ENCODE assay signal across 33 cellular contexts in genomic region chr1:200787896-200788387, GRCh38. TPM values are rescaled to one million over a fixed set of nuclear protein-coding genes. Genes with fewer than 3 reads are reported as not detected.
A peak's percentile ranks its signal among the peaks of the same experiment; 100 is the strongest.
DNase-seq lines count a peak whose midpoint lies in the region; ATAC-seq and TF ChIP-seq lines count a peak whose summit lies in the region.
"Had no signal": no experiment of that assay in that cellular context is flagged by ENCODE, and none has a peak within 500 bp of the region (broad histone marks: within the 10 kb centered on the region; RNA-seq: fewer than 3 reads in every experiment).

No MANE protein-coding gene starts in this region.

- peaks cover 5% of the 10 kb centered on the region for H3F3A ChIP-seq in SK-N-SH (replicated peaks; ENCODE audit: insufficient read depth)

- TF ChIP-seq RAD21 in SK-N-SH (IDR thresholded peaks at IDR 0.05; ENCODE audit: low read length), result no peak

- intact Hi-C loops in left colon (cut with DNase I, micrococcal nuclease) (no loop called here), mucosa of descending colon (cut with DNase I, micrococcal nuclease) (no loop called here)

- H3K9me2 ChIP-seq in SK-N-SH, result no peaks in the 10 kb centered on the region

- CTCF ChIA-PET in SK-N-SH (lab: Yijun Ruan, JAX), result interaction anchor here (0.6 to 1.4 kb wide), 2 partner anchors 12 to 16 kb away, joined by 3 to 4 read pairs; no protein-coding TSS in a partner anchor

- no peak overlapping the region for H3K4me2 ChIP-seq in SK-N-SH
- H3K4me2 ChIP-seq: A549; BLaER1; BLaER1 treated with 17β-estradiol and CSF1 and Interleukin-3, amounts not matched to agents 10 nM and 100 nM had no signal

- no peak overlapping the region for H3K9ac ChIP-seq in SK-N-SH
- H3K9ac ChIP-seq: BLaER1; BLaER1 treated with 17β-estradiol and CSF1 and Interleukin-3, amounts not matched to agents 10 nM and 100 nM had no signal

- H2AFZ ChIP-seq in SK-N-SH (ENCODE audit: low read depth), result no peak overlapping the region

- 97% methylated on average over 1 of the region's 1 CpG for WGBS in SK-N-SH (ENCODE audit: low lambda C conversion rate)

- H3K9me3 ChIP-seq in SK-N-SH, result no peaks in the 10 kb centered on the region
- no peaks in the 10 kb centered on the region for H3K9me3 ChIP-seq in cardiac muscle cell (ENCODE audit: low read depth)
- H3K9me3 ChIP-seq in right atrium auricular region, result no peaks in the 10 kb centered on the region
- no peaks in the 10 kb centered on the region for H3K9me3 ChIP-seq in mucosa of descending colon
- H3K9me3 ChIP-seq: BE2C, Caco-2 had no signal

- peaks cover 100% of the 10 kb centered on the region for H3K79me2 ChIP-seq in SK-N-SH (ENCODE audit: insufficient read depth)

- no peak for DNase-seq in SK-N-SH
- no peak for DNase-seq in cardiac muscle cell (ENCODE audit: low read depth in 1 of 2, low spot score in 1 of 2)
- DNase-seq in right atrium auricular region (ENCODE audit: low spot score), result no peak
- DNase-seq in left colon, result no peak
- no peak for DNase-seq in mucosa of descending colon
- no peak for DNase-seq in DMS114 treated with DMSO at 0.1 percent for 48 hours (lab: John Stamatoyannopoulos, UW; ENCODE audit: unreplicated experiment)
- DNase-seq: 8988T; ACHN; AML-193; BE2C; C1 segment of cervical spinal cord; Caco-2; Calu3; CD4-positive, alpha-beta memory T cell; CD4-positive, alpha-beta T cell; CD4-positive, CD25-positive, alpha-beta regulatory T cell; CD8-positive, alpha-beta memory T cell; CD8-positive, alpha-beta T cell; COR-L47; DMS 273 treated with DMSO at 0.1 percent for 48 hours; DMS153; DMS53; DMS79; DMS79 treated with DMSO at 0.1 percent for 48 hours; DND-41; EL had no signal

- H3K27ac ChIP-seq in SK-N-SH (ENCODE audit: low read depth in 2 of 2, low read length in 1 of 2) (no peak overlapping the region), cardiac muscle cell (peak overlapping the region; percentile 84), right atrium auricular region (no peak overlapping the region)
- H3K27ac ChIP-seq: 22Rv1; A549; BLaER1; BLaER1 treated with 17β-estradiol and CSF1 and Interleukin-3, amounts not matched to agents 10 nM and 100 nM; C4-2B had no signal

- ATAC-seq in SK-N-SH treated with all-trans-retinoic acid at 6 μM for 48 hours (no peak), left colon (peak; percentile 89), mucosa of descending colon (peak; percentile 60), GM18909 (IDR thresholded peaks at IDR 0.05; ENCODE audit: poor library complexity, unreplicated experiment) (no peak)
- ATAC-seq: A549; CD8-positive, alpha-beta T cell had no signal

- H3K4me1 ChIP-seq in SK-N-SH (ENCODE audit: control insufficient read depth in 1 of 2, insufficient read depth in 2 of 2, low read depth in 1 of 2, low read length in 1 of 2), result no peaks in the 10 kb centered on the region
- peaks cover 7% of the 10 kb centered on the region for H3K4me1 ChIP-seq in cardiac muscle cell (ENCODE audit: low read depth)
- peaks cover 0 to 5% of the 10 kb centered on the region in 2 donors for H3K4me1 ChIP-seq in right atrium auricular region
- H3K4me1 ChIP-seq in mucosa of descending colon (ENCODE audit: low read depth), result peaks cover 5% of the 10 kb centered on the region
- H3K4me1 ChIP-seq: A549; BLaER1; BLaER1 treated with 17β-estradiol and CSF1 and Interleukin-3, amounts not matched to agents 10 nM and 100 nM; Caco-2 had no signal

- POLR2A ChIA-PET in SK-N-SH (lab: Yijun Ruan, JAX), result no interaction called here

- peaks cover 5 to 64% of the 10 kb centered on the region in 2 experiments for H3K36me3 ChIP-seq in SK-N-SH (replicated peaks in 1 of 2; ENCODE audit: control insufficient read depth in 1 of 2, insufficient read depth in 2 of 2, low read length in 1 of 2)
- peaks cover 1% of the 10 kb centered on the region for H3K36me3 ChIP-seq in cardiac muscle cell
- no peaks in the 10 kb centered on the region for H3K36me3 ChIP-seq in right atrium auricular region
- no peaks in the 10 kb centered on the region for H3K36me3 ChIP-seq in mucosa of descending colon (ENCODE audit: low read depth)

- peaks cover 34% of the 10 kb centered on the region for H4K20me1 ChIP-seq in SK-N-SH (ENCODE audit: insufficient read depth)
- H4K20me1 ChIP-seq: BLaER1 had no signal

- H3K4me3 ChIP-seq in SK-N-SH (ENCODE audit: low read depth in 2 of 2, low read length in 1 of 2) (no peak overlapping the region), cardiac muscle cell (no peak overlapping the region), right atrium auricular region (no peak overlapping the region), mucosa of descending colon (no peak overlapping the region)
- H3K4me3 ChIP-seq: A549; BLaER1; BLaER1 treated with 17β-estradiol and CSF1 and Interleukin-3, amounts not matched to agents 10 nM and 100 nM had no signal

- H3K27me3 ChIP-seq in SK-N-SH (ENCODE audit: insufficient read depth) (no peaks in the 10 kb centered on the region), cardiac muscle cell (no peaks in the 10 kb centered on the region), right atrium auricular region (no peaks in the 10 kb centered on the region)
- H3K27me3 ChIP-seq: BE2C; BLaER1; BLaER1 treated with 17β-estradiol and CSF1 and Interleukin-3, amounts not matched to agents 10 nM and 100 nM had no signal

- TF ChIP-seq CTCF in SK-N-SH (IDR thresholded peaks at IDR 0.05) (no peak), cardiac muscle cell (IDR thresholded peaks at IDR 0.05; ENCODE audit: low read depth, low read length) (no peak), right atrium auricular region (IDR thresholded peaks at IDR 0.05) (no peak), mucosa of descending colon (IDR thresholded peaks at IDR 0.05) (no peak)

- TF ChIP-seq EP300 in SK-N-SH (IDR thresholded peaks at IDR 0.05; ENCODE audit: borderline replicate concordance in 1 of 2, low read depth in 1 of 2, low read length in 1 of 2), result no peak

TF ChIP-seq in SK-N-SH treated with all-trans-retinoic acid at 6 μM for 48 hours, 23 proteins besides CTCF, POLR2A, EP300 and RAD21:
- peak; percentile 90 for TF ChIP-seq ISL1 (CRISPR knock-in tag; IDR thresholded peaks at IDR 0.05)
- no peak for TF ChIP-seq RARB (CRISPR knock-in tag; IDR thresholded peaks at IDR 0.05)

TF ChIP-seq in SK-N-SH, 30 proteins besides CTCF, POLR2A, EP300 and RAD21:
- no peak for TF ChIP-seq CHD2 (IDR thresholded peaks at IDR 0.05; ENCODE audit: low read length, partially characterized antibody)
- TF ChIP-seq FOSL2 (IDR thresholded peaks at IDR 0.05; ENCODE audit: borderline replicate concordance, low read depth), result no peak
- TF ChIP-seq REST (IDR thresholded peaks at IDR 0.05; ENCODE audit: low read depth, low read length), result no peak
- TF ChIP-seq GATA2 (CRISPR knock-in tag; IDR thresholded peaks at IDR 0.05), result no peak
- no peak for TF ChIP-seq FOXJ3 (CRISPR knock-in tag; IDR thresholded peaks at IDR 0.05)
- TF ChIP-seq NRF1 (IDR thresholded peaks at IDR 0.05; ENCODE audit: low read depth, low read length), result no peak
TF ChIP-seq in SK-N-SH: peak in this region for 0.

RNA-seq across cellular contexts. Expression of gene CAMSAP2, which starts 49.2 kb away (rescaled TPM):
- polyA plus RNA-seq in SK-N-SH (2012; rRNA removed), result 5.5 and 7.3 TPM in 2 replicates
- polyA plus RNA-seq in SK-N-SH (2012; cell fraction: cytosol; rRNA removed), result 8.2 and 9.8 TPM in 2 replicates
- polyA plus RNA-seq in SK-N-SH (2012; cell fraction: nucleus; rRNA removed), result 3.5 and 10.0 TPM in 2 replicates
- total RNA-seq in cardiac muscle cell, result 16.7 and 22.8 TPM in 2 replicates
- 12.6 and 13.6 TPM in 2 replicates for polyA plus RNA-seq in cardiac muscle cell
- total RNA-seq in right atrium auricular region, result 10 to 100 TPM; 34.6 to 36.4 TPM
- 1 to 10 TPM; 7.4 to 9.0 TPM for total RNA-seq in left colon
- total RNA-seq in mucosa of descending colon, result 10 to 100 TPM in 1 of 3 donors, 1 to 10 TPM in 2; 5.0 to 34.0 (median 7.1) TPM

Comparison
In these comparisons a context has a peak if more than half of its experiments do, and no peak if none do; other contexts are left out.
1. ATAC-seq: peak in left colon (single experiment) and mucosa of descending colon (single experiment); none in SK-N-SH treated with all-trans-retinoic acid at 6 μM for 48 hours (single experiment) and GM18909 (single experiment).